Comparison of ENCODE assay signal across 8 cellular contexts in the genomic region with DNA sequence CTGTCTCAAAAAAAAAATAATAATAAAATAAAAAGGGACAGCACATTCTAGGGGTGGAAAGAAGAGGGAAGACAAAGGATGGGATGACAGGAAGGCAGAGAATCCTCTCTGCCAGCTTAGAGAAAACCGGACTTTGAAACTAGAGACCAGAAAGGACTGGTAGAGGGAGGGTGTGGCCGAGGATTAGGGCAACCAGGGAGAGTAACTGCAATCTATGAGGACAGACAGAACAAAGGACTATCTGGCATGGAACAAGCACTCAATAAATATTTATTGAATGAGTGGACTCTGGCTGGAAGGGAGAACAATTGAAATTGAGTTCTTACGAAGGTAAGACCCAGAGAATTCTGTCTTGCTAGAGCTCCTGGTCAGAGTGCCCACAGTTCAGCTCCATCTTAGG. TPM values are rescaled to one million over a fixed set of nuclear protein-coding genes. Genes with fewer than 3 reads are reported as not detected.
DNase-seq lines count a peak whose midpoint lies in the region; ATAC-seq and TF ChIP-seq lines count a peak whose summit lies in the region.

No MANE protein-coding gene starts in this region.

- peak overlapping the region; percentile 5; the same call in 1 of the 2 replicates for H3K4me3 ChIP-seq in BJ (ENCODE audit: low read depth, low read length)
- peak overlapping the region; percentile 87 for H3K4me3 ChIP-seq in Karpas-422 (ENCODE audit: low read length)
- peak overlapping the region; percentile 90 for H3K4me3 ChIP-seq in coronary artery
- no peak overlapping the region for H3K4me3 ChIP-seq in naive thymus-derived CD4-positive, alpha-beta T cell (ENCODE audit: low read length)

- H3K27ac ChIP-seq in Karpas-422 (ENCODE audit: low read length) = no peak overlapping the region
- H3K27ac ChIP-seq in coronary artery = peak overlapping the region; percentile 21 to 97
- H3K27ac ChIP-seq in naive thymus-derived CD4-positive, alpha-beta T cell (ENCODE audit: low read depth, low read length) = no peak overlapping the region

- no peak for DNase-seq in BJ (ENCODE audit: low read depth)
- DNase-seq in Karpas-422 = no peak
- no peak for DNase-seq in coronary artery (ENCODE audit: low spot score)
- DNase-seq in naive thymus-derived CD4-positive, alpha-beta T cell = no peak
- no peak for DNase-seq in AG08396 (ENCODE audit: low spot score)
- DNase-seq in NCI-H1105 (lab: John Stamatoyannopoulos, UW) = no peak

- H3K4me2 ChIP-seq in Karpas-422 (ENCODE audit: low read depth, low read length, poor library complexity, severe bottlenecking) = peak overlapping the region; percentile 92

- peaks cover 73% of the 10 kb centered on the region for H3K79me2 ChIP-seq in Karpas-422 (ENCODE audit: low read length)

- peaks cover 31% of the 10 kb centered on the region for H4K20me1 ChIP-seq in Karpas-422 (ENCODE audit: insufficient read depth, low read depth, low read length)

- peak overlapping the region; percentile 88 for H3K9ac ChIP-seq in Karpas-422 (ENCODE audit: low read length)

- CTCF ChIA-PET in BJ (lab: Yijun Ruan, JAX) = interaction anchor here (1.1 to 7.2 kb wide), 4 partner anchors 10 to 67 kb away, joined by 3 to 78 read pairs (median 8); partner anchors contain the start of gene HINT2
- CTCF ChIA-PET in naive thymus-derived CD4-positive, alpha-beta T cell (lab: Charles Lee) = interaction anchor here (2.3 to 5.6 kb wide), 3 partner anchors 10 to 88 kb away, joined by 5 to 61 read pairs (median 13); no protein-coding TSS in a partner anchor

- no peaks in the 10 kb centered on the region for H3K9me3 ChIP-seq in Karpas-422 (ENCODE audit: low read length)
- H3K9me3 ChIP-seq in naive thymus-derived CD4-positive, alpha-beta T cell (ENCODE audit: control insufficient read depth in 2 of 3, low read length in 3 of 3) = no peaks in the 10 kb centered on the region

- TF ChIP-seq CTCF in BJ (IDR thresholded peaks at IDR 0.05; ENCODE audit: insufficient read depth, low read depth, low read length) (no peak), coronary artery (IDR thresholded peaks at IDR 0.05) (no peak)

- intact Hi-C loops in naive thymus-derived CD4-positive, alpha-beta T cell (cut with micrococcal nuclease) = loop anchor here (5.0 kb wide), 2 partner anchors 291 to 629 kb away; partner anchors contain the start of genes ATOSB (in 1 of the 2) and RECK (in 1 of the 2)

- H3K9me2 ChIP-seq in Karpas-422 (replicated peaks; ENCODE audit: insufficient read depth, low read length) = no peaks in the 10 kb centered on the region

- peak overlapping the region in 9 of 10 donors; percentile 54 to 93 (median 89) for H3K4me3 Mint-ChIP-seq in naive thymus-derived CD4-positive, alpha-beta T cell

- ATAC-seq in naive thymus-derived CD4-positive, alpha-beta T cell = no peak
- no peak for ATAC-seq in GM21619 (IDR thresholded peaks at IDR 0.05; ENCODE audit: unreplicated experiment)
- ATAC-seq in HG02763 (IDR thresholded peaks at IDR 0.05; ENCODE audit: unreplicated experiment) = no peak

- peak overlapping the region in 5 of 9 donors; percentile 25 to 96 (median 49) for H3K27ac Mint-ChIP-seq in naive thymus-derived CD4-positive, alpha-beta T cell

- H3K36me3 Mint-ChIP-seq in naive thymus-derived CD4-positive, alpha-beta T cell = peaks cover 0 to 26% (median 7%) of the 10 kb centered on the region in 5 donors

- H3K27me3 ChIP-seq in BJ (ENCODE audit: control insufficient read depth, insufficient read depth, low read length) (no peaks in the 10 kb centered on the region), Karpas-422 (ENCODE audit: low read length) (no peaks in the 10 kb centered on the region)
- H3K27me3 ChIP-seq in naive thymus-derived CD4-positive, alpha-beta T cell (ENCODE audit: control insufficient read depth in 2 of 2, insufficient read depth in 2 of 2, low read length in 2 of 2) = no peaks in the 10 kb centered on the region

- H3K4me1 ChIP-seq in Karpas-422 (ENCODE audit: low read length) = peaks cover 37% of the 10 kb centered on the region
- peaks cover 32 to 33% of the 10 kb centered on the region in 2 donors for H3K4me1 ChIP-seq in naive thymus-derived CD4-positive, alpha-beta T cell (ENCODE audit: control insufficient read depth in 2 of 2, insufficient read depth in 2 of 2, low read length in 2 of 2)

- no peak overlapping the region for H2AFZ ChIP-seq in Karpas-422 (ENCODE audit: low read length)

- no peaks in the 10 kb centered on the region for H3K9me3 Mint-ChIP-seq in naive thymus-derived CD4-positive, alpha-beta T cell

- H3K36me3 ChIP-seq in BJ (ENCODE audit: control insufficient read depth, insufficient read depth, low read length) = peaks cover 17% of the 10 kb centered on the region
- H3K36me3 ChIP-seq in Karpas-422 (ENCODE audit: insufficient read depth, low read length) = peaks cover 28% of the 10 kb centered on the region; the same call in 1 of the 2 replicates
- H3K36me3 ChIP-seq in naive thymus-derived CD4-positive, alpha-beta T cell (ENCODE audit: control insufficient read depth in 2 of 3, insufficient read depth in 3 of 3, low read length in 3 of 3) = peaks cover 0 to 47% (median 0%) of the 10 kb centered on the region in 3 experiments

- no peaks in the 10 kb centered on the region for H3K27me3 Mint-ChIP-seq in naive thymus-derived CD4-positive, alpha-beta T cell

- POLR2A ChIA-PET in BJ (lab: Charles Lee) = interaction anchor here (0.6 to 0.7 kb wide), 3 partner anchors 14 to 674 kb away, joined by 3 to 20 read pairs (median 5); partner anchors contain the start of genes CREB3, TLN1 and VCP
- POLR2A ChIA-PET in naive thymus-derived CD4-positive, alpha-beta T cell (lab: Charles Lee) = interaction anchor here (0.7 to 5.1 kb wide), 4 partner anchors 10 to 159 kb away, joined by 8 to 34 read pairs (median 16); no protein-coding TSS in a partner anchor

- peaks cover 43 to 83% (median 57%) of the 10 kb centered on the region in 7 donors for H3K4me1 Mint-ChIP-seq in naive thymus-derived CD4-positive, alpha-beta T cell

RNA-seq across cellular contexts. Expression of gene GBA2, which starts 2.4 kb away (rescaled TPM):
- 30.3 and 44.1 TPM in 2 replicates for polyA plus RNA-seq in BJ (2011; rRNA removed)
- polyA minus RNA-seq in BJ (2011; rRNA and poly(A)+ RNA removed) = 24.5 and 32.9 TPM in 2 replicates
- 54.9 and 74.2 TPM in 2 replicates for total RNA-seq in Karpas-422 (2014; rRNA removed; shearing (Covaris generic); ENCODE audit: low replicate concordance)
- total RNA-seq in naive thymus-derived CD4-positive, alpha-beta T cell = 10 to 100 TPM; 22.7 to 55.4 (median 49.9) TPM
- polyA plus RNA-seq in naive thymus-derived CD4-positive, alpha-beta T cell = 10 to 100 TPM; 18.0 to 24.3 TPM

RNA-seq across cellular contexts. Expression of gene RGP1, which starts 2.5 kb away (rescaled TPM):
- polyA plus RNA-seq in BJ (2011; rRNA removed) = 17.4 and 19.7 TPM in 2 replicates
- polyA minus RNA-seq in BJ (2011; rRNA and poly(A)+ RNA removed) = 16.5 and 20.0 TPM in 2 replicates
- total RNA-seq in Karpas-422 (2014; rRNA removed; shearing (Covaris generic); ENCODE audit: low replicate concordance) = 13.4 and 13.8 TPM in 2 replicates
- total RNA-seq in naive thymus-derived CD4-positive, alpha-beta T cell = 10 to 100 TPM; 21.2 to 28.8 (median 23.3) TPM
- 1 to 10 TPM; 8.8 to 9.1 TPM for polyA plus RNA-seq in naive thymus-derived CD4-positive, alpha-beta T cell

RNA-seq across cellular contexts. Expression of gene MSMP, which starts 7.5 kb away (rescaled TPM):
- not detected in 2 replicates for polyA plus RNA-seq in BJ (2011; rRNA removed)
- not detected in 2 replicates for polyA minus RNA-seq in BJ (2011; rRNA and poly(A)+ RNA removed)
- total RNA-seq in Karpas-422 (2014; rRNA removed; shearing (Covaris generic); ENCODE audit: low replicate concordance) = 1.1 and 4.2 TPM in 2 replicates
- total RNA-seq in naive thymus-derived CD4-positive, alpha-beta T cell = under 1 TPM in 3 of 5 experiments, not detected in 2; 0.48 to 0.84 (median 0.61) TPM
- polyA plus RNA-seq in naive thymus-derived CD4-positive, alpha-beta T cell = not detected

RNA-seq across cellular contexts. Expression of gene CREB3, which starts 14.1 kb away (rescaled TPM):
- 67.9 and 75.8 TPM in 2 replicates for polyA plus RNA-seq in BJ (2011; rRNA removed)
- 43.3 and 58.6 TPM in 2 replicates for polyA minus RNA-seq in BJ (2011; rRNA and poly(A)+ RNA removed)
- total RNA-seq in Karpas-422 (2014; rRNA removed; shearing (Covaris generic); ENCODE audit: low replicate concordance) = 10.8 and 17.1 TPM in 2 replicates
- total RNA-seq in naive thymus-derived CD4-positive, alpha-beta T cell = 10 to 100 TPM; 13.4 to 22.1 (median 20.9) TPM
- polyA plus RNA-seq in naive thymus-derived CD4-positive, alpha-beta T cell = 10 to 100 TPM; 33.2 to 40.2 TPM

RNA-seq across cellular contexts. Expression of gene TLN1, which starts 14.6 kb away (rescaled TPM):
- 215 and 399 TPM in 2 replicates for polyA plus RNA-seq in BJ (2011; rRNA removed)
- 1,219 and 1,318 TPM in 2 replicates for polyA minus RNA-seq in BJ (2011; rRNA and poly(A)+ RNA removed)
- 54.2 and 94.0 TPM in 2 replicates for total RNA-seq in Karpas-422 (2014; rRNA removed; shearing (Covaris generic); ENCODE audit: low replicate concordance)
- 100 to 1,000 TPM; 191 to 369 (median 241) TPM for total RNA-seq in naive thymus-derived CD4-positive, alpha-beta T cell
- polyA plus RNA-seq in naive thymus-derived CD4-positive, alpha-beta T cell = 100 to 1,000 TPM in 1 of 2 donors, 10 to 100 TPM in 1; 33.8 to 112 TPM

Comparison
In these comparisons a context has a peak if more than half of its experiments do, and no peak if none do; other contexts are left out.
1. H3K27ac ChIP-seq: peak in coronary artery (2 of 2); none in Karpas-422 (single experiment) and naive thymus-derived CD4-positive, alpha-beta T cell (single experiment).